Comparison of ENCODE assay signal across 9 cellular contexts in the genomic region with DNA sequence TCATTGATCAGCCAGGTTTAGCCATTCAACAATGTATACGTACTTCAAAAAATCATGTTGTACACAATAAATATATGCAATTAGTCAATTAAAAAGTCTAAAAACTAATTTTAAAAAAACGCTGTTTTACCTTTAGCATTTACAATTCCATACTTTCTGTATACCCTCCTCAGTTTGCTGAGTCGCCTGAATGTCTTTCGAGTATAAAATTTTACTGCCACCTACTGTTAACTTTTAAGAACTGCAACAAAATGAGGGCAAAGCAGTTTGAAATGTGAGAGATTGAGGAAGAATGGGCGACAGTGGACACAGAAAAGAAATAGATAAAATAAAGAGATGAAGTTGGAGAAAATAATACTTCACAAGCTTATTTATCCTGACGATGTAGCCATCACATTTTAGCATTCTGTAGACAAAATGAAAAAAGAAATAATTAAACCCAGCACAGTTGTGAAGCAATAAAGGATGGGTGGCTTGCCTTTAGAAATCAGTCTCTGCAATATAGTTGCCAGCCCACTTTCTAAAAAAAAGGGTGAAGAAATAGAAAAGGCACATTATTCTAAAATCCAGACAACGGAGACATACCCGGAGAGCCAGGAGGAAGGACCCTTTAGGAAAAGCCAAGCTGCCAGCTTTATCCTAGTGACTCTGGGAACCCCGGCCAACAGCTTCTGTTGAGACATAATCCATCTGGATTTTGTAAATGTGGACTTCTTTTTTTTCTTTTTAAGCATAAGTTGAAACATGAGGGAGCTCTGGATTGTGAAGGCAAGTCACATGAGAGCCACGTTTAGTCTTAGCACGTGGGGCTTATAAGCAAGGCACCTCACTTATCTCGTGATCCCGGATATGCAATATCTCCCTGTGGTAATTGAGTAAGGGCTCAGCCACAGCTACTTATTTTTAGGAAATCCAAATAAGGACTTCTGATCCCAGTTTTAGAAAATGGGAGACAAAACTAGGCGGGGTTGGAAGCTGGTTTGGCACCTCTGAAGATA.
A peak's percentile ranks its signal among the peaks of the same experiment; 100 is the strongest.
DNase-seq lines count a peak whose midpoint lies in the region; ATAC-seq, FAIRE-seq and TF ChIP-seq lines count a peak whose summit lies in the region.
"Had no signal": no experiment of that assay in that cellular context is flagged by ENCODE, and none has a peak within 500 bp of the region (broad histone marks: within the 10 kb centered on the region; RNA-seq: fewer than 3 reads in every experiment).

No MANE protein-coding gene starts in this region.

- no peak overlapping the region for H3K27ac ChIP-seq in KMS-11

- DNase-seq in D721Med (ENCODE audit: insufficient read length, low spot score) (no peak), RCC 7860 (ENCODE audit: low spot score) (peak; percentile 60), erythroblast (lab: John Stamatoyannopoulos, UW) (peak; percentile 5 to 46), nephron progenitor cell (peak; percentile 10), HuH-7.5 (ENCODE audit: low spot score) (no peak)
- no peak for DNase-seq in activated CD4-positive, alpha-beta memory T cell treated with anti-CD3 and anti-CD28 coated beads for 36 hours

- ATAC-seq in GM21526 (IDR thresholded peaks at IDR 0.05; ENCODE audit: low FRiP score, unreplicated experiment) = peak; percentile 82

- H3K36me3 ChIP-seq in KMS-11 (ENCODE audit: insufficient read depth) = no peaks in the 10 kb centered on the region

- H3K79me2 ChIP-seq in KMS-11 (ENCODE audit: insufficient read depth, low read depth) = no peaks in the 10 kb centered on the region

- H3K9me3 Mint-ChIP-seq in nephron progenitor cell = no peaks in the 10 kb centered on the region
- no peaks in the 10 kb centered on the region for H3K9me3 Mint-ChIP-seq in activated CD4-positive, alpha-beta memory T cell treated with anti-CD3 and anti-CD28 coated beads for 36 hours

- TF ChIP-seq POLR2A in erythroblast (IDR thresholded peaks at IDR 0.05; ENCODE audit: low read length) = no peak

- intact Hi-C loops in activated CD4-positive, alpha-beta memory T cell treated with anti-CD3 and anti-CD28 coated beads for 36 hours (cut with micrococcal nuclease) = loop anchor here (5.0 kb wide), 1 partner anchor 1337 kb away; no protein-coding TSS in a partner anchor

- TF ChIP-seq CTCF in D721Med (IDR thresholded peaks at IDR 0.05; ENCODE audit: insufficient read depth, missing control alignments) = peak; percentile 74
- TF ChIP-seq CTCF in KMS-11 (conservative IDR thresholded peaks at IDR 0.05; ENCODE audit: low read depth, low read length) = peak; percentile 94
- peak; percentile 71 for TF ChIP-seq CTCF in nephron progenitor cell (IDR thresholded peaks at IDR 0.05)

- no peaks in the 10 kb centered on the region for H3K27me3 ChIP-seq in KMS-11 (ENCODE audit: insufficient read depth, low read depth)

- H3K4me3 Mint-ChIP-seq in nephron progenitor cell = no peak overlapping the region
- no peak overlapping the region for H3K4me3 Mint-ChIP-seq in activated CD4-positive, alpha-beta memory T cell treated with anti-CD3 and anti-CD28 coated beads for 36 hours

- no peaks in the 10 kb centered on the region for H3K4me1 Mint-ChIP-seq in nephron progenitor cell
- H3K4me1 Mint-ChIP-seq in activated CD4-positive, alpha-beta memory T cell treated with anti-CD3 and anti-CD28 coated beads for 36 hours (ENCODE audit: low read depth) = no peaks in the 10 kb centered on the region

- no peak overlapping the region for H3K4me3 ChIP-seq in KMS-11 (IDR thresholded peaks at IDR 0.05; ENCODE audit: insufficient read depth, low read depth, low read length)
- H3K4me3 ChIP-seq: skin epidermis had no signal

- H3K9ac ChIP-seq in KMS-11 = no peak overlapping the region

- POLR2A ChIA-PET in activated CD4-positive, alpha-beta memory T cell treated with anti-CD3 and anti-CD28 coated beads for 36 hours (lab: Charles Lee) = no interaction called here

- H3K36me3 Mint-ChIP-seq in nephron progenitor cell (ENCODE audit: low read depth) = no peaks in the 10 kb centered on the region
- H3K36me3 Mint-ChIP-seq in activated CD4-positive, alpha-beta memory T cell treated with anti-CD3 and anti-CD28 coated beads for 36 hours = no peaks in the 10 kb centered on the region

- no peak overlapping the region for H3K27ac Mint-ChIP-seq in nephron progenitor cell
- no peak overlapping the region for H3K27ac Mint-ChIP-seq in activated CD4-positive, alpha-beta memory T cell treated with anti-CD3 and anti-CD28 coated beads for 36 hours

- no peak overlapping the region for H2AFZ ChIP-seq in KMS-11 (ENCODE audit: low read depth)

- FAIRE-seq in D721Med (lab: Jason Lieb, UNC) (peak; percentile 75), RCC 7860 (lab: Jason Lieb, UNC) (peak; percentile 92)

- H4K20me1 ChIP-seq in KMS-11 (ENCODE audit: insufficient read depth) = no peaks in the 10 kb centered on the region

- H3K4me1 ChIP-seq in KMS-11 (ENCODE audit: low read depth, poor library complexity, severe bottlenecking) = no peaks in the 10 kb centered on the region

- CTCF ChIA-PET in activated CD4-positive, alpha-beta memory T cell treated with anti-CD3 and anti-CD28 coated beads for 36 hours (lab: Charles Lee) = interaction anchor here (0.6 to 1.3 kb wide), 9 partner anchors 9 to 1653 kb away, joined by 3 to 6 read pairs (median 3); no protein-coding TSS in a partner anchor

- H3K4me2 ChIP-seq in KMS-11 = no peak overlapping the region

- no peaks in the 10 kb centered on the region for H3K27me3 Mint-ChIP-seq in nephron progenitor cell (ENCODE audit: low read depth, poor library complexity)
- no peaks in the 10 kb centered on the region for H3K27me3 Mint-ChIP-seq in activated CD4-positive, alpha-beta memory T cell treated with anti-CD3 and anti-CD28 coated beads for 36 hours

Comparison
In these comparisons a context has a peak if more than half of its experiments do, and no peak if none do; other contexts are left out.
1. DNase-seq: peak in RCC 7860 (single experiment), erythroblast (2 of 2) and nephron progenitor cell (single experiment); none in D721Med (single experiment), activated CD4-positive, alpha-beta memory T cell treated with anti-CD3 and anti-CD28 coated beads for 36 hours (single experiment) and HuH-7.5 (single experiment).
2. Peak in every context shown above with its lines, with median percentiles within 50 percentile points of each other: CTCF ChIP-seq.